Comparison of ENCODE assay signal across 6 cellular contexts in the genomic region with DNA sequence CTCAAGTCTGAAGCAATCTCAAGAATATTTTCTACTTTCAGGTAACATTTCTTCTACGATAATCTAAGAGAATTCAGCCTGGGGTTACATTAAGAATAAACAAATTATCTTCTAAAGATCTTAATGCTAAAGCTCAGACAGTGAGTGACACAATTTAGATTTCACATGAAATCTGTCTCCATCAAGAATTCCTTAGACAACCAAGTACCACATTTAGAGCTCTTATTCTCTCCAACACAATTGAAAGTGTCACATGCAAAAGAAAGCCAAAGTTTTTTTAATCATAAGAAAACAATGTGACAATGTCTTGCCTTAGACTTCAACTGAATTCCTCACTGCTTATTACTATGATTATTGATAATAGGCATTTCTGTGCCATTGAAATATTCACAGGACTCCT.
"Had no signal": no experiment of that assay in that cellular context is flagged by ENCODE, and none has a peak within 500 bp of the region (broad histone marks: within the 10 kb centered on the region; RNA-seq: fewer than 3 reads in every experiment).

No MANE protein-coding gene starts in this region.

- H3K27ac ChIP-seq: HL-60 had no signal

- H3K4me3 Mint-ChIP-seq: IgD-negative memory B cell had no signal

- H3K4me1 Mint-ChIP-seq: IgD-negative memory B cell had no signal

- H3K27ac Mint-ChIP-seq: IgD-negative memory B cell had no signal

- DNase-seq: IMR-90, KBM-7, KG1 had no signal

- H3K4me3 ChIP-seq: K562 had no signal

- H3K36me3 Mint-ChIP-seq: IgD-negative memory B cell had no signal

- H3K27me3 Mint-ChIP-seq: IgD-negative memory B cell had no signal
